Comparison of ENCODE assay signal across 1 cellular context in genomic region chr11:118911113-118911879, GRCh38.
TF ChIP-seq lines count a peak whose summit lies in the region.

No MANE protein-coding gene starts in this region.

TF ChIP-seq in HepG2, 621 proteins besides CTCF, POLR2A, EP300 and RAD21 (continued from another document and continues in another):
- TF ChIP-seq HIC2 (CRISPR knock-in tag; IDR thresholded peaks at IDR 0.05; ENCODE audit: low read depth) (0 out of 2 replicates have a peak, but pooled peaks have one; percentile 59), ARID3A (IDR thresholded peaks at IDR 0.05; ENCODE audit: low read depth, low read length) (no peak), FOXP1 (IDR thresholded peaks at IDR 0.05) (no peak), FOXP1 (CRISPR knock-in tag; IDR thresholded peaks at IDR 0.05) (no peak), POLR2AphosphoS2 (IDR thresholded peaks at IDR 0.05; ENCODE audit: low read depth, low read length) (no peak), ZNF275 (CRISPR knock-in tag; IDR thresholded peaks at IDR 0.05; ENCODE audit: borderline replicate concordance) (no peak), SP2 (CRISPR knock-in tag; IDR thresholded peaks at IDR 0.05) (no peak), ZNF335 (CRISPR knock-in tag; IDR thresholded peaks at IDR 0.05) (no peak), ZNF781 (CRISPR knock-in tag; IDR thresholded peaks at IDR 0.05; ENCODE audit: borderline replicate concordance, not compliant biosample characterization) (no peak), SOX6 (IDR thresholded peaks at IDR 0.05) (no peak), SOX6 (CRISPR knock-in tag; IDR thresholded peaks at IDR 0.05) (peak; percentile 33; the same call in 1 of the 2 replicates), ZNF382 (CRISPR knock-in tag; IDR thresholded peaks at IDR 0.05; ENCODE audit: borderline replicate concordance) (no peak), GABPA (IDR thresholded peaks at IDR 0.05; ENCODE audit: low read depth, low read length) (no peak), GABPA (CRISPR knock-in tag; IDR thresholded peaks at IDR 0.05; ENCODE audit: low read depth) (no peak), MED1 (CRISPR knock-in tag; IDR thresholded peaks at IDR 0.05) (no peak), HMG20B (CRISPR knock-in tag; conservative IDR thresholded peaks at IDR 0.05) (no peak), PHF8 (CRISPR knock-in tag; IDR thresholded peaks at IDR 0.05) (peak; percentile 47; the same call in 1 of the 2 replicates), ZNF773 (CRISPR knock-in tag; IDR thresholded peaks at IDR 0.05; ENCODE audit: borderline replicate concordance) (no peak), TCF12 (IDR thresholded peaks at IDR 0.05) (no peak), TCF12 (CRISPR knock-in tag; IDR thresholded peaks at IDR 0.05) (no peak), UBTF (CRISPR knock-in tag; IDR thresholded peaks at IDR 0.05) (peak; percentile 57), NKX3-1 (CRISPR knock-in tag; IDR thresholded peaks at IDR 0.05) (no peak), NCOR1 (IDR thresholded peaks at IDR 0.05; ENCODE audit: borderline replicate concordance, low read length) (peak; percentile 73), HNRNPUL1 (IDR thresholded peaks at IDR 0.05; ENCODE audit: low read depth, low read length) (no peak), ZNF652 (CRISPR knock-in tag; IDR thresholded peaks at IDR 0.05; ENCODE audit: borderline replicate concordance, low read depth) (peak; percentile 42; the same call in 1 of the 2 replicates), ZNF33B (CRISPR knock-in tag; IDR thresholded peaks at IDR 0.05) (no peak), ZNF609 (CRISPR knock-in tag; IDR thresholded peaks at IDR 0.05; ENCODE audit: borderline replicate concordance) (peak; percentile 59), KAT8 (CRISPR knock-in tag; IDR thresholded peaks at IDR 0.05) (no peak), ZNF639 (CRISPR knock-in tag; conservative IDR thresholded peaks at IDR 0.05) (0 out of 2 replicates have a peak, but pooled peaks have one; percentile 26), CENPT (CRISPR knock-in tag; IDR thresholded peaks at IDR 0.05; ENCODE audit: low read depth) (no peak), TCF7L2 (IDR thresholded peaks at IDR 0.05; ENCODE audit: low read depth, low read length) (no peak), CCDC6 (CRISPR knock-in tag; IDR thresholded peaks at IDR 0.05) (no peak), REXO4 (CRISPR knock-in tag; IDR thresholded peaks at IDR 0.05; ENCODE audit: borderline replicate concordance) (no peak)
- TF ChIP-seq, protein P1, sequence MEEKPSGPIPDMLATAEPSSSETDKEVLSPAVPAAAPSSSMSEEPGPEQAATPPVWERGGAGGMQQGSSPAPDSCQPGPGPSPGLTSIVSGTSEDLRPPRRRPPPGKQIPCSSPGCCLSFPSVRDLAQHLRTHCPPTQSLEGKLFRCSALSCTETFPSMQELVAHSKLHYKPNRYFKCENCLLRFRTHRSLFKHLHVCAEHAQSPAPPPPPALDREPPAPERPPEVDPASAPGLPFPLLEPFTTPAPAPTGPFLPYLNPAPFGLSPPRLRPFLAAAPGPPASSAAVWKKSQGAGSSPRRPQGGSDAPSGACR (CRISPR knock-in tag; IDR thresholded peaks at IDR 0.05), result peak; percentile 94
- TF ChIP-seq, protein P2, sequence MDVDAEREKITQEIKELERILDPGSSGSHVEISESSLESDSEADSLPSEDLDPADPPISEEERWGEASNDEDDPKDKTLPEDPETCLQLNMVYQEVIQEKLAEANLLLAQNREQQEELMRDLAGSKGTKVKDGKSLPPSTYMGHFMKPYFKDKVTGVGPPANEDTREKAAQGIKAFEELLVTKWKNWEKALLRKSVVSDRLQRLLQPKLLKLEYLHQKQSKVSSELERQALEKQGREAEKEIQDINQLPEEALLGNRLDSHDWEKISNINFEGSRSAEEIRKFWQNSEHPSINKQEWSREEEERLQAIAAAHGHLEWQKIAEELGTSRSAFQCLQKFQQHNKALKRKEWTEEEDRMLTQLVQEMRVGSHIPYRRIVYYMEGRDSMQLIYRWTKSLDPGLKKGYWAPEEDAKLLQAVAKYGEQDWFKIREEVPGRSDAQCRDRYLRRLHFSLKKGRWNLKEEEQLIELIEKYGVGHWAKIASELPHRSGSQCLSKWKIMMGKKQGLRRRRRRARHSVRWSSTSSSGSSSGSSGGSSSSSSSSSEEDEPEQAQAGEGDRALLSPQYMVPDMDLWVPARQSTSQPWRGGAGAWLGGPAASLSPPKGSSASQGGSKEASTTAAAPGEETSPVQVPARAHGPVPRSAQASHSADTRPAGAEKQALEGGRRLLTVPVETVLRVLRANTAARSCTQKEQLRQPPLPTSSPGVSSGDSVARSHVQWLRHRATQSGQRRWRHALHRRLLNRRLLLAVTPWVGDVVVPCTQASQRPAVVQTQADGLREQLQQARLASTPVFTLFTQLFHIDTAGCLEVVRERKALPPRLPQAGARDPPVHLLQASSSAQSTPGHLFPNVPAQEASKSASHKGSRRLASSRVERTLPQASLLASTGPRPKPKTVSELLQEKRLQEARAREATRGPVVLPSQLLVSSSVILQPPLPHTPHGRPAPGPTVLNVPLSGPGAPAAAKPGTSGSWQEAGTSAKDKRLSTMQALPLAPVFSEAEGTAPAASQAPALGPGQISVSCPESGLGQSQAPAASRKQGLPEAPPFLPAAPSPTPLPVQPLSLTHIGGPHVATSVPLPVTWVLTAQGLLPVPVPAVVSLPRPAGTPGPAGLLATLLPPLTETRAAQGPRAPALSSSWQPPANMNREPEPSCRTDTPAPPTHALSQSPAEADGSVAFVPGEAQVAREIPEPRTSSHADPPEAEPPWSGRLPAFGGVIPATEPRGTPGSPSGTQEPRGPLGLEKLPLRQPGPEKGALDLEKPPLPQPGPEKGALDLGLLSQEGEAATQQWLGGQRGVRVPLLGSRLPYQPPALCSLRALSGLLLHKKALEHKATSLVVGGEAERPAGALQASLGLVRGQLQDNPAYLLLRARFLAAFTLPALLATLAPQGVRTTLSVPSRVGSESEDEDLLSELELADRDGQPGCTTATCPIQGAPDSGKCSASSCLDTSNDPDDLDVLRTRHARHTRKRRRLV (CRISPR knock-in tag; IDR thresholded peaks at IDR 0.05), result no peak
- TF ChIP-seq, protein P3, sequence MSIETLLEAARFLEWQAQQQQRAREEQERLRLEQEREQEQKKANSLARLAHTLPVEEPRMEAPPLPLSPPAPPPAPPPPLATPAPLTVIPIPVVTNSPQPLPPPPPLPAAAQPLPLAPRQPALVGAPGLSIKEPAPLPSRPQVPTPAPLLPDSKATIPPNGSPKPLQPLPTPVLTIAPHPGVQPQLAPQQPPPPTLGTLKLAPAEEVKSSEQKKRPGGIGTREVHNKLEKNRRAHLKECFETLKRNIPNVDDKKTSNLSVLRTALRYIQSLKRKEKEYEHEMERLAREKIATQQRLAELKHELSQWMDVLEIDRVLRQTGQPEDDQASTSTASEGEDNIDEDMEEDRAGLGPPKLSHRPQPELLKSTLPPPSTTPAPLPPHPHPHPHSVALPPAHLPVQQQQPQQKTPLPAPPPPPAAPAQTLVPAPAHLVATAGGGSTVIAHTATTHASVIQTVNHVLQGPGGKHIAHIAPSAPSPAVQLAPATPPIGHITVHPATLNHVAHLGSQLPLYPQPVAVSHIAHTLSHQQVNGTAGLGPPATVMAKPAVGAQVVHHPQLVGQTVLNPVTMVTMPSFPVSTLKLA (IDR thresholded peaks at IDR 0.05), result no peak
- TF ChIP-seq, protein P4, sequence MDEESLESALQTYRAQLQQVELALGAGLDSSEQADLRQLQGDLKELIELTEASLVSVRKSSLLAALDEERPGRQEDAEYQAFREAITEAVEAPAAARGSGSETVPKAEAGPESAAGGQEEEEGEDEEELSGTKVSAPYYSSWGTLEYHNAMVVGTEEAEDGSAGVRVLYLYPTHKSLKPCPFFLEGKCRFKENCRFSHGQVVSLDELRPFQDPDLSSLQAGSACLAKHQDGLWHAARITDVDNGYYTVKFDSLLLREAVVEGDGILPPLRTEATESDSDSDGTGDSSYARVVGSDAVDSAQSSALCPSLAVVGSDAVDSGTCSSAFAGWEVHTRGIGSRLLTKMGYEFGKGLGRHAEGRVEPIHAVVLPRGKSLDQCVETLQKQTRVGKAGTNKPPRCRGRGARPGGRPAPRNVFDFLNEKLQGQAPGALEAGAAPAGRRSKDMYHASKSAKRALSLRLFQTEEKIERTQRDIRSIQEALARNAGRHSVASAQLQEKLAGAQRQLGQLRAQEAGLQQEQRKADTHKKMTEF (CRISPR knock-in tag; IDR thresholded peaks at IDR 0.05), result 0 out of 2 replicates have a peak, but pooled peaks have one; percentile 29
